Comparison of ENCODE assay signal across 8 cellular contexts in the genomic region with DNA sequence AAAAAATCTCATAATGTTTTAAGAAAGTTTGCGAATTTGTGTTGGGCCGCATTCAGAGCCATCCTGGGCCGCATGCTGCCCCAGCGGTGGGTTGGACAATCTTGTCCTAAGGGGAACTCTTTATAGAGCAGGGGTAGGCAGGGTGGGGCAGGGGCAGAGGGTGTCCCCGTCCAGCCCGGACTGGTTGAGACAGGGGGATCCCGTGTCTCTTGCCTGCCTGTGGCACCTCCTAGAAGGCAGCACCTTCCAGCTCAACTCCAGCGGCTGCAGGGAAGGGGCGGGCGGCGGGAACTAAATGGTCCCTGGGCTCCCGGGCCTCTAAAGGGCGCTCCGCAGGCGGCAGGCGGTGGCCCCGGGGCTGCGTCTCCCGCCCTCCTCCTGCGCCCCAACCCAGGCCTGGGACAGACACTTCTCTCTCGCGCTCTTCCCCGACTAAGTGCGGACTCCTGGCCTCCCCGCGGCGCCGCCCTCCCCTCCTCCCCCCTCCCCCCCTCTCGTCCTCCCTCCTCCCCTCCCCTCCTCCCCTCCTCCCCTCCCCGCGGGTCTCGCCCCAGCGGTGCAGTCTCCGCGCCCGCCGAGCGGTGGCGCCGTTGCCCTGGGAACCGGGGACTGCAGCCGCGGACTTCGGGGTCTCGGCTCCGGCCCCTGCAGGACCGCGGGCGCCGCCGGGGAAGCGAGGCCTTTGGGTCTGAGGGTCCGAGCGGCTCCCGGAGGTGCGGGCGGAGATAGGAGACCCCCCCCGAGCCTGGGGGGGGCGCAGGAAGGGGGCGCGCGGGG.
DNase-seq lines count a peak whose midpoint lies in the region; ATAC-seq, FAIRE-seq and TF ChIP-seq lines count a peak whose summit lies in the region.

No MANE protein-coding gene starts in this region.

- SMC1A ChIA-PET in GM12878 (lab: Charles Lee; ENCODE audit: uncharacterized antibody, unreplicated experiment): no interaction called here

- H3K9me3 ChIP-seq in NT2/D1 (ENCODE audit: insufficient read depth, low read length) (no peaks in the 10 kb centered on the region), GM12878 (replicated peaks; ENCODE audit: control insufficient read depth, insufficient read depth, low read length) (no peaks in the 10 kb centered on the region), testis (no peaks in the 10 kb centered on the region)

- no peaks in the 10 kb centered on the region for H4K20me1 ChIP-seq in GM12878 (ENCODE audit: control insufficient read depth, insufficient read depth)

- H3K9ac ChIP-seq in NT2/D1 (ENCODE audit: insufficient read length, low read depth): no peak overlapping the region
- H3K9ac ChIP-seq in GM12878 (ENCODE audit: control insufficient read depth, insufficient read depth, low read length): no peak overlapping the region

- H3K27me3 ChIP-seq in NT2/D1 (ENCODE audit: insufficient read depth, insufficient read length): peaks cover 36% of the 10 kb centered on the region
- H3K27me3 ChIP-seq in GM12878 (replicated peaks in 1 of 2; ENCODE audit: control insufficient read depth in 2 of 2, insufficient read depth in 2 of 2, low read length in 1 of 2): peaks cover 6 to 8% of the 10 kb centered on the region in 2 experiments; a peak in 3 of 4 replicates
- no peaks in the 10 kb centered on the region for H3K27me3 ChIP-seq in testis

- TF ChIP-seq CTCF in GM12878 (IDR thresholded peaks at IDR 0.05 in 2 of 3, conservative IDR thresholded peaks at IDR 0.05 in 1 of 3; ENCODE audit: control insufficient read depth in 2 of 3, extremely low read depth in 1 of 3, insufficient read depth in 1 of 3, low read depth in 3 of 3, low read length in 3 of 3) (peak in 2 of 3 experiments; percentile 35 to 38; a peak in 3 of 6 replicates), testis (IDR thresholded peaks at IDR 0.05) (peak in 2 of 3 experiments; percentile 31 to 47)

- WGBS in GM12878 (ENCODE audit: insufficient coverage, insufficient replicate concordance, low lambda C conversion rate, missing lambda C conversion rate): 8% methylated on average over 19 of the region's 62 CpGs
- 10 to 75% methylated on average over 3 to 30 of the region's 62 CpGs for WGBS in testis, 2 donors

- no peak overlapping the region for H3K27ac ChIP-seq in GM12878 (ENCODE audit: control insufficient read depth, insufficient read depth)
- H3K27ac ChIP-seq in testis: no peak overlapping the region

- H3K4me2 ChIP-seq in GM12878 (ENCODE audit: control insufficient read depth, insufficient read depth): no peak overlapping the region

- BruUV-seq in GM12878 (replicated peaks; lab: Mats Ljungman, UMichigan): no TSS peak

- POLR2A ChIA-PET in GM12878 (lab: Charles Lee): no interaction called here

- FAIRE-seq in GM12878 (lab: Jason Lieb, UNC): no peak

- H3K36me3 ChIP-seq in NT2/D1 (ENCODE audit: insufficient read depth, insufficient read length, low read length): no peaks in the 10 kb centered on the region
- no peaks in the 10 kb centered on the region for H3K36me3 ChIP-seq in GM12878 (ENCODE audit: control insufficient read depth in 2 of 2, insufficient read depth in 2 of 2, low read length in 1 of 2)
- H3K36me3 ChIP-seq in testis (ENCODE audit: low read depth, missing control alignments): no peaks in the 10 kb centered on the region

- TF ChIP-seq RAD21 in GM12878 (IDR thresholded peaks at IDR 0.05; ENCODE audit: insufficient read depth, low read depth, low read length): peak; percentile 62

- ATAC-seq in GM12878: peak; percentile 41; the same call in 2 of the 3 replicates
- ATAC-seq in HG03439 (IDR thresholded peaks at IDR 0.05; ENCODE audit: unreplicated experiment): no peak

- H3K79me2 ChIP-seq in GM12878 (ENCODE audit: control insufficient read depth, insufficient read depth, low read length): no peaks in the 10 kb centered on the region

- RAD21 ChIA-PET in GM12878 (lab: Charles Lee; ENCODE audit: unreplicated experiment): no interaction called here

- no peak for TF ChIP-seq POLR2A in GM12878 (IDR thresholded peaks at IDR 0.05; ENCODE audit: low read depth, low read length)
- no peak for TF ChIP-seq POLR2A in testis (IDR thresholded peaks at IDR 0.05)

- H3K4me1 ChIP-seq in NT2/D1 (ENCODE audit: insufficient read depth, insufficient read length) (peaks cover 4% of the 10 kb centered on the region), GM12878 (ENCODE audit: control insufficient read depth, insufficient read depth, low read length) (no peaks in the 10 kb centered on the region), testis (peaks cover 13% of the 10 kb centered on the region)

- DNase-seq in activated effector memory CD4-positive, alpha-beta T cell treated with anti-CD3 and anti-CD28 coated beads, Interleukin-2, amount 50 U/mL, for 16 hours: peak; percentile 75
- DNase-seq in activated effector memory CD4-positive, alpha-beta T cell treated with Interleukin-2 at 50 U/mL for 16 hours: no peak
- peak; percentile 55 for DNase-seq in NT2/D1 (ENCODE audit: low read depth, low spot score)
- no peak for DNase-seq in GM12878 (ENCODE audit: low read depth, low spot score)
- peak; percentile 87 for DNase-seq in islet precursor cell
- peak; percentile 71 for DNase-seq in testis
- DNase-seq in KG1 (lab: John Stamatoyannopoulos, UW): no peak

- no peak for TF ChIP-seq EP300 in GM12878 (IDR thresholded peaks at IDR 0.05; ENCODE audit: borderline replicate concordance in 1 of 2, control insufficient read depth in 1 of 2, low read depth in 2 of 2, low read length in 2 of 2)

- CTCF ChIA-PET in GM12878 (lab: Yijun Ruan, JAX): no interaction called here

- H2AFZ ChIP-seq in GM12878 (ENCODE audit: control insufficient read depth, low read depth, low read length): no peak overlapping the region

- no peak overlapping the region for H3K4me3 ChIP-seq in NT2/D1 (ENCODE audit: insufficient read length, low read depth)
- no peak overlapping the region for H3K4me3 ChIP-seq in GM12878
- H3K4me3 ChIP-seq in testis: peak overlapping the region; percentile 30 to 55

- in situ Hi-C loops in GM12878 (cut with MboI): no loop called here

- intact Hi-C loops in GM12878 (cut with micrococcal nuclease; ENCODE audit: unreplicated experiment): no loop called here
- intact Hi-C loops in testis (cut with DNase I; ENCODE audit: low total_unique reads): no loop called here

TF ChIP-seq in GM12878, 131 proteins besides CTCF, POLR2A, EP300 and RAD21:
- TF ChIP-seq RBBP5 (conservative IDR thresholded peaks at IDR 0.05) (no peak), SUZ12 (IDR thresholded peaks at IDR 0.05; ENCODE audit: unreplicated experiment) (peak; percentile 23)

Comparison
In these comparisons a context has a peak if more than half of its experiments do, and no peak if none do; other contexts are left out.
1. DNase-seq: peak in activated effector memory CD4-positive, alpha-beta T cell treated with anti-CD3 and anti-CD28 coated beads, Interleukin-2, amount 50 U/mL, for 16 hours (single experiment), NT2/D1 (single experiment), islet precursor cell (single experiment) and testis (single experiment); none in activated effector memory CD4-positive, alpha-beta T cell treated with Interleukin-2 at 50 U/mL for 16 hours (single experiment), GM12878 (single experiment) and KG1 (single experiment).
2. H3K4me3 ChIP-seq: peak in testis (2 of 2); none in NT2/D1 (single experiment) and GM12878 (single experiment).